Comparison of ENCODE assay signal across 8 cellular contexts in genomic region chr5:39547548-39548154, GRCh38.
DNase-seq lines count a peak whose midpoint lies in the region; ATAC-seq and TF ChIP-seq lines count a peak whose summit lies in the region.

No MANE protein-coding gene starts in this region.

- peaks cover 16% of the 10 kb centered on the region for H3K27me3 Mint-ChIP-seq in T-helper 17 cell

- no peak overlapping the region for H3K4me3 ChIP-seq in fibroblast of pulmonary artery (replicated peaks; ENCODE audit: low read depth, low read length)
- no peak overlapping the region for H3K4me3 ChIP-seq in osteoblast (ENCODE audit: insufficient read depth, low read length)

- peaks cover 6% of the 10 kb centered on the region for H3K4me1 Mint-ChIP-seq in T-helper 17 cell

- H3K36me3 Mint-ChIP-seq in T-helper 17 cell (ENCODE audit: low read depth), result no peaks in the 10 kb centered on the region

- H3K9me3 ChIP-seq in T-helper 17 cell (ENCODE audit: control insufficient read depth, low read length, poor library complexity, severe bottlenecking) (no peaks in the 10 kb centered on the region), osteoblast (ENCODE audit: low read depth, low read length) (no peaks in the 10 kb centered on the region)

- peak overlapping the region; percentile 53 for H3K4me3 Mint-ChIP-seq in T-helper 17 cell

- TF ChIP-seq CTCF in fibroblast of pulmonary artery (IDR thresholded peaks at IDR 0.05; ENCODE audit: low read length, missing control alignments), result peak; percentile 74
- TF ChIP-seq CTCF in osteoblast (IDR thresholded peaks at IDR 0.05; ENCODE audit: extremely low read depth, low read depth, low read length), result peak; percentile 77

- no peaks in the 10 kb centered on the region for H3K27me3 ChIP-seq in osteoblast (ENCODE audit: insufficient read depth, low read length)

- no peaks in the 10 kb centered on the region for H3K36me3 ChIP-seq in osteoblast (ENCODE audit: insufficient read depth, low read length)

- ATAC-seq in T-helper 17 cell, result no peak

- peaks cover 20% of the 10 kb centered on the region for H3K4me1 ChIP-seq in osteoblast (ENCODE audit: insufficient read depth, low read length)

- peak overlapping the region; percentile 59 for H3K4me2 ChIP-seq in osteoblast (ENCODE audit: insufficient read depth, low read length)

- no peak overlapping the region for H3K27ac Mint-ChIP-seq in T-helper 17 cell

- H4K20me1 ChIP-seq in osteoblast (ENCODE audit: insufficient read depth, low read length), result no peaks in the 10 kb centered on the region

- DNase-seq in NCI-H82 (lab: John Stamatoyannopoulos, UW), result peak; percentile 47
- no peak for DNase-seq in NCI-H82 treated with DMSO at 0.1 percent for 48 hours (lab: John Stamatoyannopoulos, UW; ENCODE audit: unreplicated experiment)
- peak; percentile 68 to 75 for DNase-seq in Kasumi-1 (lab: John Stamatoyannopoulos, UW)
- no peak for DNase-seq in T-helper 17 cell
- DNase-seq in fibroblast of pulmonary artery (ENCODE audit: low read depth), result peak; percentile 87
- DNase-seq in osteoblast (ENCODE audit: insufficient read length, low spot score, missing footprints), result peak; percentile 44
- DNase-seq in GDM1 (lab: John Stamatoyannopoulos, UW), result no peak
- no peak for DNase-seq in GM19240 (ENCODE audit: insufficient read length, low spot score)

- peak overlapping the region; percentile 33 for H2AFZ ChIP-seq in osteoblast (ENCODE audit: low read length)

- H3K27ac ChIP-seq in osteoblast (ENCODE audit: low read depth, low read length), result peak overlapping the region; percentile 49

- H3K79me2 ChIP-seq in osteoblast (ENCODE audit: insufficient read depth, low read length), result peaks cover 6% of the 10 kb centered on the region

Comparison
In these comparisons a context has a peak if more than half of its experiments do, and no peak if none do; other contexts are left out.
1. DNase-seq: peak in NCI-H82 (single experiment), Kasumi-1 (2 of 2), fibroblast of pulmonary artery (single experiment) and osteoblast (single experiment); none in NCI-H82 treated with DMSO at 0.1 percent for 48 hours (single experiment), T-helper 17 cell (0 of 3), GDM1 (single experiment) and GM19240 (single experiment).